Comparison of ENCODE assay signal across 1 cellular context in genomic region chr20:3235661-3236324, GRCh38.
TF ChIP-seq lines count a peak whose summit lies in the region.

No MANE protein-coding gene starts in this region.

TF ChIP-seq in HepG2, 621 proteins besides CTCF, POLR2A, EP300 and RAD21 (continues in another document):
- TF ChIP-seq ZNF773 (CRISPR knock-in tag; IDR thresholded peaks at IDR 0.05; ENCODE audit: borderline replicate concordance), result no peak
- no peak for TF ChIP-seq SP5 (CRISPR knock-in tag; IDR thresholded peaks at IDR 0.05; ENCODE audit: borderline replicate concordance, low read depth)
- 0 out of 2 replicates have a peak, but pooled peaks have one; percentile 26 for TF ChIP-seq FOSL1 (CRISPR knock-in tag; IDR thresholded peaks at IDR 0.05; ENCODE audit: borderline replicate concordance)
- TF ChIP-seq KLF12 (CRISPR knock-in tag; IDR thresholded peaks at IDR 0.05; ENCODE audit: borderline replicate concordance), result no peak
- peak; percentile 82 for TF ChIP-seq ZFP36 (IDR thresholded peaks at IDR 0.05; ENCODE audit: borderline replicate concordance, low read depth, low read length, partially characterized antibody)
- TF ChIP-seq ZNF709 (CRISPR knock-in tag; IDR thresholded peaks at IDR 0.05), result no peak
- TF ChIP-seq HMGXB3 (CRISPR knock-in tag; IDR thresholded peaks at IDR 0.05; ENCODE audit: borderline replicate concordance), result no peak
- TF ChIP-seq ZBTB33 (CRISPR knock-in tag; IDR thresholded peaks at IDR 0.05), result peak; percentile 84; the same call in 1 of the 2 replicates
- no peak for TF ChIP-seq KDM5A (IDR thresholded peaks at IDR 0.05; ENCODE audit: borderline replicate concordance, low read length)
- no peak; the same call in 1 of the 2 replicates for TF ChIP-seq ZNF687 (CRISPR knock-in tag; IDR thresholded peaks at IDR 0.05)
- TF ChIP-seq SIN3A (IDR thresholded peaks at IDR 0.05; ENCODE audit: borderline replicate concordance, low read depth, low read length), result no peak
- no peak for TF ChIP-seq ZNF891 (CRISPR knock-in tag; IDR thresholded peaks at IDR 0.05)
- no peak for TF ChIP-seq SP4 (CRISPR knock-in tag; IDR thresholded peaks at IDR 0.05)
- TF ChIP-seq ZNF441 (CRISPR knock-in tag; IDR thresholded peaks at IDR 0.05; ENCODE audit: borderline replicate concordance), result no peak
- TF ChIP-seq ZNF879 (CRISPR knock-in tag; IDR thresholded peaks at IDR 0.05), result no peak
- no peak for TF ChIP-seq MYNN (CRISPR knock-in tag; IDR thresholded peaks at IDR 0.05; ENCODE audit: low read depth)
- no peak for TF ChIP-seq RNF219 (CRISPR knock-in tag; IDR thresholded peaks at IDR 0.05)
- TF ChIP-seq ZNF451 (CRISPR knock-in tag; IDR thresholded peaks at IDR 0.05), result no peak
- TF ChIP-seq ZNF292 (CRISPR knock-in tag; IDR thresholded peaks at IDR 0.05; ENCODE audit: borderline replicate concordance, low read depth), result no peak
- TF ChIP-seq ZFP91 (CRISPR knock-in tag; IDR thresholded peaks at IDR 0.05; ENCODE audit: borderline replicate concordance), result 0 out of 2 replicates have a peak, but pooled peaks have one; percentile 4
- no peak for TF ChIP-seq ZNF704 (CRISPR knock-in tag; IDR thresholded peaks at IDR 0.05; ENCODE audit: borderline replicate concordance)
- TF ChIP-seq ZNF34 (CRISPR knock-in tag; IDR thresholded peaks at IDR 0.05; ENCODE audit: borderline replicate concordance), result no peak
- TF ChIP-seq ZMYM3 (CRISPR knock-in tag; IDR thresholded peaks at IDR 0.05), result peak; percentile 77
- no peak for TF ChIP-seq HOXA5 (CRISPR knock-in tag; IDR thresholded peaks at IDR 0.05)
- 0 out of 2 replicates have a peak, but pooled peaks have one; percentile 2 for TF ChIP-seq PHF20 (CRISPR knock-in tag; IDR thresholded peaks at IDR 0.05)
- TF ChIP-seq ZBTB40 (IDR thresholded peaks at IDR 0.05), result no peak
- no peak for TF ChIP-seq ZBTB40 (CRISPR knock-in tag; IDR thresholded peaks at IDR 0.05)
- peak; percentile 75 for TF ChIP-seq FOSL2 (CRISPR knock-in tag; IDR thresholded peaks at IDR 0.05)
- TF ChIP-seq PCBP2 (optimal IDR thresholded peaks at IDR 0.05; ENCODE audit: low read depth, low read length, poor library complexity, severe bottlenecking), result no peak
